10 cellular contexts compared by ENCODE assay signal in genomic region chr2:102235491-102235890, GRCh38. TPM values are rescaled to one million over a fixed set of nuclear protein-coding genes. Genes with fewer than 3 reads are reported as not detected.
DNase-seq lines count a peak whose midpoint lies in the region; ATAC-seq and TF ChIP-seq lines count a peak whose summit lies in the region.
"Had no signal": no experiment of that assay in that cellular context is flagged by ENCODE, and none has a peak within 500 bp of the region (broad histone marks: within the 10 kb centered on the region; RNA-seq: fewer than 3 reads in every experiment).

No MANE protein-coding gene starts in this region.

- no peaks in the 10 kb centered on the region for H3K4me1 ChIP-seq in endodermal cell (ENCODE audit: control insufficient read depth, insufficient read depth, low read length)

- no peak overlapping the region for H3K4me3 ChIP-seq in endodermal cell (ENCODE audit: low read length)
- H3K4me3 ChIP-seq: testis had no signal

- peak overlapping the region; percentile 87 for H3K27ac Mint-ChIP-seq in activated T-cell treated with anti-CD3 and anti-CD28 coated beads, Interleukin-2, amount 50 U/mL, for 24 hours
- H3K27ac Mint-ChIP-seq in endodermal cell (no peak overlapping the region), progenitor cell of endocrine pancreas (no peak overlapping the region)
- peak overlapping the region in 1 of 2 donors; percentile 57 for H3K27ac Mint-ChIP-seq in stimulated activated naive CD8-positive, alpha-beta T cell treated with anti-CD3 and anti-CD28 coated beads, Interleukin-15, amount 100 ng/mL, for 72 hours

- H3K9me3 Mint-ChIP-seq in activated T-cell treated with anti-CD3 and anti-CD28 coated beads, Interleukin-2, amount 50 U/mL, for 24 hours, result peaks cover 6% of the 10 kb centered on the region
- H3K9me3 Mint-ChIP-seq in endodermal cell (no peaks in the 10 kb centered on the region), progenitor cell of endocrine pancreas (ENCODE audit: low read depth) (no peaks in the 10 kb centered on the region)
- H3K9me3 Mint-ChIP-seq in stimulated activated naive CD8-positive, alpha-beta T cell treated with anti-CD3 and anti-CD28 coated beads, Interleukin-15, amount 100 ng/mL, for 72 hours, result peaks cover 8 to 12% of the 10 kb centered on the region in 2 donors

- H3K9me3 ChIP-seq in endodermal cell (ENCODE audit: control insufficient read depth, low read length), result peaks cover 11% of the 10 kb centered on the region
- H3K9me3 ChIP-seq: testis had no signal

- TF ChIP-seq CTCF in endodermal cell (conservative IDR thresholded peaks at IDR 0.05) (peak; percentile 79), progenitor cell of endocrine pancreas (IDR thresholded peaks at IDR 0.05; ENCODE audit: unreplicated experiment) (peak; percentile 37)

- no peaks in the 10 kb centered on the region for H3K27me3 Mint-ChIP-seq in activated T-cell treated with anti-CD3 and anti-CD28 coated beads, Interleukin-2, amount 50 U/mL, for 24 hours
- H3K27me3 Mint-ChIP-seq in endodermal cell (ENCODE audit: insufficient read depth) (no peaks in the 10 kb centered on the region), progenitor cell of endocrine pancreas (no peaks in the 10 kb centered on the region)
- H3K27me3 Mint-ChIP-seq in stimulated activated naive CD8-positive, alpha-beta T cell treated with anti-CD3 and anti-CD28 coated beads, Interleukin-15, amount 100 ng/mL, for 72 hours, result no peaks in the 10 kb centered on the region

- no peak for DNase-seq in activated T-cell treated with anti-CD3 and anti-CD28 coated beads, Interleukin-2, amount 50 U/mL, for 24 hours
- DNase-seq in activated T-cell treated with anti-CD3 and anti-CD28 coated beads for 4 hours, result no peak
- DNase-seq in NCI-H226, result peak; percentile 16
- DNase-seq in endodermal cell, result peak; percentile 74
- DNase-seq in progenitor cell of endocrine pancreas (ENCODE audit: low spot score, unreplicated experiment), result no peak
- no peak for DNase-seq in epidermal melanocyte (ENCODE audit: insufficient read length, low spot score)
- DNase-seq in stimulated activated naive CD8-positive, alpha-beta T cell treated with anti-CD3 and anti-CD28 coated beads, Interleukin-15, amount 100 ng/mL, for 72 hours, result no peak
- no peak for DNase-seq in AG08396 (ENCODE audit: low spot score)
- DNase-seq: testis had no signal

- H3K36me3 Mint-ChIP-seq in activated T-cell treated with anti-CD3 and anti-CD28 coated beads, Interleukin-2, amount 50 U/mL, for 24 hours (ENCODE audit: low read depth), result peaks cover 4% of the 10 kb centered on the region
- H3K36me3 Mint-ChIP-seq in endodermal cell (ENCODE audit: low read depth) (peaks cover 3% of the 10 kb centered on the region), progenitor cell of endocrine pancreas (ENCODE audit: insufficient read depth) (no peaks in the 10 kb centered on the region)

- ATAC-seq in stimulated activated naive CD8-positive, alpha-beta T cell treated with anti-CD3 and anti-CD28 coated beads, Interleukin-15, amount 100 ng/mL, for 72 hours, result no peak
- ATAC-seq: sciatic nerve had no signal

- H3K27me3 ChIP-seq in endodermal cell (ENCODE audit: control insufficient read depth, insufficient read depth, low read length, poor library complexity, severe bottlenecking), result no peaks in the 10 kb centered on the region
- H3K27me3 ChIP-seq: testis had no signal

- no peaks in the 10 kb centered on the region for H3K36me3 ChIP-seq in endodermal cell (ENCODE audit: control insufficient read depth, insufficient read depth, low read length)

- H3K9ac ChIP-seq in endodermal cell (ENCODE audit: extremely low read depth, low read length, poor library complexity, severe bottlenecking), result no peak overlapping the region

- peaks cover 76% of the 10 kb centered on the region for H3K4me1 Mint-ChIP-seq in activated T-cell treated with anti-CD3 and anti-CD28 coated beads, Interleukin-2, amount 50 U/mL, for 24 hours (ENCODE audit: low read depth)
- H3K4me1 Mint-ChIP-seq in endodermal cell (peaks cover 8% of the 10 kb centered on the region), progenitor cell of endocrine pancreas (ENCODE audit: low read depth) (peaks cover 2% of the 10 kb centered on the region)
- peaks cover 63% of the 10 kb centered on the region for H3K4me1 Mint-ChIP-seq in stimulated activated naive CD8-positive, alpha-beta T cell treated with anti-CD3 and anti-CD28 coated beads, Interleukin-15, amount 100 ng/mL, for 72 hours

- no peak overlapping the region for H3K27ac ChIP-seq in endodermal cell (ENCODE audit: low read depth, low read length)
- H3K27ac ChIP-seq: testis had no signal

- no peak overlapping the region for H3K4me3 Mint-ChIP-seq in activated T-cell treated with anti-CD3 and anti-CD28 coated beads, Interleukin-2, amount 50 U/mL, for 24 hours
- H3K4me3 Mint-ChIP-seq in endodermal cell (no peak overlapping the region), progenitor cell of endocrine pancreas (ENCODE audit: low read depth) (no peak overlapping the region)
- no peak overlapping the region for H3K4me3 Mint-ChIP-seq in stimulated activated naive CD8-positive, alpha-beta T cell treated with anti-CD3 and anti-CD28 coated beads, Interleukin-15, amount 100 ng/mL, for 72 hours

- WGBS in endodermal cell (ENCODE audit: insufficient coverage in 1 of 2, insufficient read length in 1 of 2), 2 experiments, result 80 to 87% methylated on average over 5 of the region's 5 CpGs

RNA-seq across cellular contexts. Expression of gene IL1RL2, which starts 48.7 kb away (rescaled TPM):
- total RNA-seq in endodermal cell (under 1 TPM; 0.38 to 0.44 TPM), progenitor cell of endocrine pancreas (not detected in 2 replicates)
- not detected for polyA plus RNA-seq in endodermal cell (2013, experiment 1 of 2)
- not detected for polyA plus RNA-seq in endodermal cell (2013, experiment 2 of 2)
- total RNA-seq: sciatic nerve had no signal

Comparison
In these comparisons a context has a peak if more than half of its experiments do, and no peak if none do; other contexts are left out.
1. DNase-seq: peak in NCI-H226 (single experiment) and endodermal cell (single experiment); none in activated T-cell treated with anti-CD3 and anti-CD28 coated beads, Interleukin-2, amount 50 U/mL, for 24 hours (single experiment), activated T-cell treated with anti-CD3 and anti-CD28 coated beads for 4 hours (single experiment), progenitor cell of endocrine pancreas (single experiment), epidermal melanocyte (single experiment), stimulated activated naive CD8-positive, alpha-beta T cell treated with anti-CD3 and anti-CD28 coated beads, Interleukin-15, amount 100 ng/mL, for 72 hours (0 of 2) and AG08396 (single experiment).